ENCODE assay signal across 11 cellular contexts in the genomic region with DNA sequence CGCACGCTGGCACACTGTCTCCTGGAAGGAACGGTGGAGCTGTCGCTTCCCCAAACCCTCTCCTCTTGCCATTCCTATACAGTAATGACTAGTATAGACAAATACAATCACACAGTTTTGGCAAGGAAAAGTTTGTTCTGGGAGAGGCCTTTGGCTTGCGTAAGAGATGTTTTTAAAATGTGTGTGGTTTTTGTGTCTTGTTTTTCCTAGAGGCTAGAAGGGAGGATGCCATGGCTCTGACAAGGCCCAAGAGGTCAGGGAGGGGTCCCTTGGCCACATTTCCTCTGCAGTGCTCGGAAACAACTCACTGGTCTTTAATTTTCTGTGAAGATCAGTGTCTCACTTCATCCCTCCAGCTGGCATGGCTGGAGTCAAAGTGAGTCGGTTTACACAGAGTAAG.
A peak's percentile ranks its signal among the peaks of the same experiment; 100 is the strongest.
DNase-seq lines count a peak whose midpoint lies in the region; ATAC-seq and TF ChIP-seq lines count a peak whose summit lies in the region.
"Had no signal": no experiment of that assay in that cellular context is flagged by ENCODE, and none has a peak within 500 bp of the region (broad histone marks: within the 10 kb centered on the region; RNA-seq: fewer than 3 reads in every experiment).

No MANE protein-coding gene starts in this region.

- peaks cover 17% of the 10 kb centered on the region for H3K4me1 Mint-ChIP-seq in GM23338

- H3K79me2 ChIP-seq in ACC112 (ENCODE audit: control insufficient read depth, insufficient read depth, low read length, unreplicated experiment), result peaks cover 66% of the 10 kb centered on the region
- H3K79me2 ChIP-seq in fibroblast of lung (ENCODE audit: control insufficient read depth, insufficient read depth, low read length), result peaks cover 34% of the 10 kb centered on the region
- no peaks in the 10 kb centered on the region for H3K79me2 ChIP-seq in GM23338 (replicated peaks; ENCODE audit: insufficient read depth)

- DNase-seq in RPMI7951 (ENCODE audit: low read depth), result peak; percentile 99
- DNase-seq in fibroblast of lung (ENCODE audit: low read depth in 2 of 2), result peak; percentile 97 to 100
- DNase-seq in omental fat pad (ENCODE audit: low spot score), result no peak
- no peak for DNase-seq in stimulated activated CD4-positive, alpha-beta T cell treated with anti-CD3 and anti-CD28 coated beads, Interleukin-4, amount 100 ng/mL, for 4 hours
- no peak for DNase-seq in NCI-H1417 treated with DMSO at 0.1 percent for 48 hours (lab: John Stamatoyannopoulos, UW)
- no peak for DNase-seq in GM23338 (ENCODE audit: low spot score)
- no peak for DNase-seq in BE2C
- DNase-seq: activated CD8-positive, alpha-beta memory T cell treated with anti-CD3 and anti-CD28 coated beads for 24 hours; RPMI8226 had no signal

- H3K9me3 Mint-ChIP-seq in GM23338, result peaks cover 5% of the 10 kb centered on the region; the same call in 2 of the 3 replicates
- H3K9me3 Mint-ChIP-seq: dendritic cell treated with granulocyte-macrophage colony-stimulating factor and Interleukin-4, amounts not matched to agents 40 ng/mL and 50 ng/mL, for 4 days had no signal

- H3K27me3 ChIP-seq in ACC112 (ENCODE audit: insufficient read depth, low read length), result no peaks in the 10 kb centered on the region
- no peaks in the 10 kb centered on the region for H3K27me3 ChIP-seq in fibroblast of lung (ENCODE audit: control insufficient read depth, insufficient read depth, low read length)
- no peaks in the 10 kb centered on the region for H3K27me3 ChIP-seq in GM23338 (ENCODE audit: insufficient read depth)
- H3K27me3 ChIP-seq in BE2C, result no peaks in the 10 kb centered on the region

- peak overlapping the region; percentile 48; the same call in 1 of the 2 replicates for H3K4me3 ChIP-seq in ACC112 (ENCODE audit: low read depth, low read length)
- H3K4me3 ChIP-seq in fibroblast of lung (replicated peaks in 1 of 4; ENCODE audit: control extremely low read depth in 1 of 4, insufficient read depth in 1 of 4, low read depth in 3 of 4, low read length in 4 of 4), result no peak overlapping the region
- H3K4me3 ChIP-seq in GM23338, result no peak overlapping the region
- no peak overlapping the region for H3K4me3 ChIP-seq in BE2C (ENCODE audit: low read depth, low read length)

- no peak overlapping the region for H3K27ac Mint-ChIP-seq in GM23338
- H3K27ac Mint-ChIP-seq: dendritic cell treated with granulocyte-macrophage colony-stimulating factor and Interleukin-4, amounts not matched to agents 40 ng/mL and 50 ng/mL, for 4 days had no signal

- H3K4me3 Mint-ChIP-seq in GM23338, result no peak overlapping the region
- H3K4me3 Mint-ChIP-seq: dendritic cell treated with granulocyte-macrophage colony-stimulating factor and Interleukin-4, amounts not matched to agents 40 ng/mL and 50 ng/mL, for 4 days had no signal

- H4K20me1 ChIP-seq in fibroblast of lung (ENCODE audit: control insufficient read depth, extremely low read depth, insufficient read depth, low read length) (no peaks in the 10 kb centered on the region), GM23338 (replicated peaks; ENCODE audit: insufficient read depth) (no peaks in the 10 kb centered on the region)

- peak; percentile 80 for ATAC-seq in omental fat pad (ENCODE audit: low FRiP score)
- ATAC-seq in GM23338, result no peak

- H2AFZ ChIP-seq in ACC112 (ENCODE audit: low read length, unreplicated experiment), result no peak overlapping the region
- no peak overlapping the region for H2AFZ ChIP-seq in fibroblast of lung (ENCODE audit: low read length)
- no peak overlapping the region for H2AFZ ChIP-seq in GM23338

- peaks cover 17% of the 10 kb centered on the region for H3K36me3 ChIP-seq in ACC112 (ENCODE audit: insufficient read depth, low read length)
- no peaks in the 10 kb centered on the region for H3K36me3 ChIP-seq in fibroblast of lung (ENCODE audit: control insufficient read depth, insufficient read depth, low read length)
- no peaks in the 10 kb centered on the region for H3K36me3 ChIP-seq in GM23338 (ENCODE audit: insufficient read depth)
- no peaks in the 10 kb centered on the region for H3K36me3 ChIP-seq in BE2C

- no peak overlapping the region for H3K9ac ChIP-seq in fibroblast of lung (ENCODE audit: insufficient read depth, low read length)

- peaks cover 5% of the 10 kb centered on the region for H3K27me3 Mint-ChIP-seq in GM23338 (ENCODE audit: insufficient read depth, low read depth, poor library complexity)

- no peaks in the 10 kb centered on the region for H3K36me3 Mint-ChIP-seq in GM23338 (ENCODE audit: low read depth)

- H3K4me2 ChIP-seq in fibroblast of lung (ENCODE audit: extremely low read depth, insufficient read depth, low read length) (peak overlapping the region; percentile 4), GM23338 (no peak overlapping the region)

- H3K4me1 ChIP-seq in ACC112 (ENCODE audit: control insufficient read depth, insufficient read depth, low read length, unreplicated experiment) (peaks cover 83% of the 10 kb centered on the region), fibroblast of lung (ENCODE audit: control insufficient read depth, extremely low read depth, insufficient read depth, low read length) (peaks cover 42% of the 10 kb centered on the region), GM23338 (ENCODE audit: insufficient read depth) (no peaks in the 10 kb centered on the region), BE2C (no peaks in the 10 kb centered on the region)

- peak overlapping the region; percentile 97 for H3K27ac ChIP-seq in ACC112 (ENCODE audit: low read depth, low read length)
- H3K27ac ChIP-seq in fibroblast of lung (ENCODE audit: insufficient read depth, low read length), result peak overlapping the region; percentile 55
- no peak overlapping the region for H3K27ac ChIP-seq in GM23338 (ENCODE audit: low read depth)

- no peaks in the 10 kb centered on the region for H3F3A ChIP-seq in GM23338 (replicated peaks; ENCODE audit: low read depth)

- TF ChIP-seq CTCF in fibroblast of lung (conservative IDR thresholded peaks at IDR 0.05 in 1 of 2, IDR thresholded peaks at IDR 0.05 in 1 of 2; ENCODE audit: low read depth in 1 of 2, low read length in 2 of 2) (no peak), omental fat pad (IDR thresholded peaks at IDR 0.05) (no peak), GM23338 (conservative IDR thresholded peaks at IDR 0.05; ENCODE audit: low read depth in 2 of 2) (no peak), BE2C (IDR thresholded peaks at IDR 0.05; ENCODE audit: low read depth, low read length) (no peak)

- H3K9me3 ChIP-seq in fibroblast of lung (ENCODE audit: control insufficient read depth, insufficient read depth, low read depth, low read length) (no peaks in the 10 kb centered on the region), BE2C (no peaks in the 10 kb centered on the region)

- peaks cover 5% of the 10 kb centered on the region; the same call in 1 of the 2 replicates for H3K9me2 ChIP-seq in GM23338 (ENCODE audit: insufficient read depth)

Comparison
In these comparisons a context has a peak if more than half of its experiments do, and no peak if none do; other contexts are left out.
1. DNase-seq: peak in RPMI7951 (single experiment) and fibroblast of lung (2 of 2); none in omental fat pad (single experiment), stimulated activated CD4-positive, alpha-beta T cell treated with anti-CD3 and anti-CD28 coated beads, Interleukin-4, amount 100 ng/mL, for 4 hours (0 of 2), NCI-H1417 treated with DMSO at 0.1 percent for 48 hours (single experiment), GM23338 (single experiment) and BE2C (single experiment).